12 cellular contexts compared by ENCODE assay signal in genomic region chr13:99256709-99257108, GRCh38.
A peak's percentile ranks its signal among the peaks of the same experiment; 100 is the strongest.
DNase-seq lines count a peak whose midpoint lies in the region; ATAC-seq and TF ChIP-seq lines count a peak whose summit lies in the region.
"Had no signal": no experiment of that assay in that cellular context is flagged by ENCODE, and none has a peak within 500 bp of the region (broad histone marks: within the 10 kb centered on the region; RNA-seq: fewer than 3 reads in every experiment).

No MANE protein-coding gene starts in this region.

- H3K27me3 Mint-ChIP-seq in T-helper 2 cell treated with Interferon-gamma antibody and Interleukin-4, amounts not matched to agents 5 μg/mL and 100 μg/mL, for 36 hours (ENCODE audit: low read depth) = no peaks in the 10 kb centered on the region

- peaks cover 42% of the 10 kb centered on the region for H3K36me3 Mint-ChIP-seq in T-helper 2 cell treated with Interferon-gamma antibody and Interleukin-4, amounts not matched to agents 5 μg/mL and 100 μg/mL, for 36 hours (ENCODE audit: low read depth)

- ATAC-seq in HG02571 (IDR thresholded peaks at IDR 0.05; ENCODE audit: unreplicated experiment) = no peak

- no peak overlapping the region for H3K4me3 ChIP-seq in AG09309 (ENCODE audit: control insufficient read depth, low read depth, low read length)
- H3K4me3 ChIP-seq: coronary artery had no signal

- no peak for TF ChIP-seq CTCF in AG09309 (IDR thresholded peaks at IDR 0.05; ENCODE audit: control insufficient read depth, insufficient read depth, low read depth, low read length, missing control alignments)

- DNase-seq in AG09309 (ENCODE audit: low read depth) = peak; percentile 48
- peak; percentile 53 for DNase-seq in GM04503 (ENCODE audit: low read depth)
- no peak for DNase-seq in T-helper 2 cell treated with Interferon-gamma antibody and Interleukin-4, amounts not matched to agents 5 μg/mL and 100 μg/mL, for 36 hours (ENCODE audit: low spot score)
- DNase-seq in fibroblast of peridontal ligament (ENCODE audit: extremely low read depth) = peak; percentile 79
- DNase-seq in HPDE6-E6E7 (ENCODE audit: extremely low spot score) = no peak
- no peak for DNase-seq in NCI-H1930 (lab: John Stamatoyannopoulos, UW)
- no peak for DNase-seq in HUDEP-2 (lab: John Stamatoyannopoulos, UW; ENCODE audit: unreplicated experiment in 76 of 76)
- DNase-seq: HFFc6, NCI-H2081, SHP77 had no signal

- peak overlapping the region; percentile 77 for H3K27ac Mint-ChIP-seq in T-helper 2 cell treated with Interferon-gamma antibody and Interleukin-4, amounts not matched to agents 5 μg/mL and 100 μg/mL, for 36 hours
- H3K27ac Mint-ChIP-seq: HFFc6 had no signal

- H3K4me1 Mint-ChIP-seq in T-helper 2 cell treated with Interferon-gamma antibody and Interleukin-4, amounts not matched to agents 5 μg/mL and 100 μg/mL, for 36 hours (ENCODE audit: low read depth) = peaks cover 60% of the 10 kb centered on the region

- peak overlapping the region; percentile 84 for H3K4me3 Mint-ChIP-seq in T-helper 2 cell treated with Interferon-gamma antibody and Interleukin-4, amounts not matched to agents 5 μg/mL and 100 μg/mL, for 36 hours
- H3K4me3 Mint-ChIP-seq: HFFc6 had no signal

- no peaks in the 10 kb centered on the region for H3K9me3 Mint-ChIP-seq in T-helper 2 cell treated with Interferon-gamma antibody and Interleukin-4, amounts not matched to agents 5 μg/mL and 100 μg/mL, for 36 hours
- H3K9me3 Mint-ChIP-seq: HFFc6 had no signal

Comparison
In these comparisons a context has a peak if more than half of its experiments do, and no peak if none do; other contexts are left out.
1. DNase-seq: peak in AG09309 (single experiment), GM04503 (single experiment) and fibroblast of peridontal ligament (single experiment); none in T-helper 2 cell treated with Interferon-gamma antibody and Interleukin-4, amounts not matched to agents 5 μg/mL and 100 μg/mL, for 36 hours (single experiment), HPDE6-E6E7 (single experiment), NCI-H1930 (0 of 2) and HUDEP-2 (0 of 76).